ENCODE assay signal across 8 cellular contexts in genomic region chr6:157274116-157274470, GRCh38. TPM values are rescaled to one million over a fixed set of nuclear protein-coding genes. Genes with fewer than 3 reads are reported as not detected.
DNase-seq lines count a peak whose midpoint lies in the region; ATAC-seq and TF ChIP-seq lines count a peak whose summit lies in the region.

No MANE protein-coding gene starts in this region.

- H3K4me1 Mint-ChIP-seq in central memory CD8-positive, alpha-beta T cell, result peaks cover 14% of the 10 kb centered on the region
- H3K4me1 Mint-ChIP-seq in naive thymus-derived CD4-positive, alpha-beta T cell, result peaks cover 0 to 10% (median 7%) of the 10 kb centered on the region in 7 donors

- POLR2A ChIA-PET in BJ (lab: Charles Lee), result no interaction called here
- POLR2A ChIA-PET in naive thymus-derived CD4-positive, alpha-beta T cell (lab: Charles Lee), result interaction anchor here (0.7 to 2.6 kb wide), 17 partner anchors 28 to 1940 kb away, joined by 3 to 18 read pairs (median 4); partner anchors contain the start of gene TMEM242

- no peak for TF ChIP-seq CTCF in BJ (IDR thresholded peaks at IDR 0.05; ENCODE audit: insufficient read depth, low read depth, low read length)

- peaks cover 19% of the 10 kb centered on the region for H3K4me1 ChIP-seq in HUES6 (ENCODE audit: control insufficient read depth, insufficient read depth, low read length)
- peaks cover 6 to 7% of the 10 kb centered on the region in 2 donors for H3K4me1 ChIP-seq in naive thymus-derived CD4-positive, alpha-beta T cell (ENCODE audit: control insufficient read depth in 2 of 2, insufficient read depth in 2 of 2, low read length in 2 of 2)

- CTCF ChIA-PET in BJ (lab: Yijun Ruan, JAX), result interaction anchor here (1.0 to 2.5 kb wide), 7 partner anchors 10 to 76 kb away, joined by 3 to 15 read pairs (median 6); no protein-coding TSS in a partner anchor
- CTCF ChIA-PET in naive thymus-derived CD4-positive, alpha-beta T cell (lab: Charles Lee), result interaction anchor here (0.5 to 2.2 kb wide), 10 partner anchors 14 to 707 kb away, joined by 3 to 7 read pairs (median 4); no protein-coding TSS in a partner anchor

- peak overlapping the region; percentile 93 for H3K4me3 Mint-ChIP-seq in central memory CD8-positive, alpha-beta T cell
- peak overlapping the region; percentile 83 to 96 (median 92) for H3K4me3 Mint-ChIP-seq in naive thymus-derived CD4-positive, alpha-beta T cell

- peak overlapping the region; percentile 29 for H3K9ac ChIP-seq in HUES6 (ENCODE audit: low read length)

- H3K27me3 Mint-ChIP-seq in central memory CD8-positive, alpha-beta T cell, result no peaks in the 10 kb centered on the region
- H3K27me3 Mint-ChIP-seq in naive thymus-derived CD4-positive, alpha-beta T cell, result peaks cover 0 to 15% (median 0%) of the 10 kb centered on the region in 5 donors

- no peak overlapping the region for H3K27ac ChIP-seq in HUES6 (ENCODE audit: low read depth, low read length)
- peak overlapping the region; percentile 93 for H3K27ac ChIP-seq in naive thymus-derived CD4-positive, alpha-beta T cell (ENCODE audit: low read depth, low read length)

- H3K36me3 Mint-ChIP-seq in central memory CD8-positive, alpha-beta T cell (ENCODE audit: insufficient read depth), result peaks cover 12% of the 10 kb centered on the region
- H3K36me3 Mint-ChIP-seq in naive thymus-derived CD4-positive, alpha-beta T cell, result peaks cover 0 to 6% (median 0%) of the 10 kb centered on the region in 5 donors

- 0 out of 2 replicates have a peak, but pooled peaks cover 4% of the 10 kb centered on the region for H3K9me3 ChIP-seq in HUES6 (ENCODE audit: control insufficient read depth, insufficient read depth, low read depth, low read length)
- H3K9me3 ChIP-seq in naive thymus-derived CD4-positive, alpha-beta T cell (ENCODE audit: control insufficient read depth in 2 of 3, low read length in 3 of 3), result no peaks in the 10 kb centered on the region

- H3K4me3 ChIP-seq in BJ (ENCODE audit: low read depth, low read length) (peak overlapping the region; percentile 56), HUES6 (ENCODE audit: low read depth, low read length) (peak overlapping the region; percentile 75)
- H3K4me3 ChIP-seq in naive thymus-derived CD4-positive, alpha-beta T cell (ENCODE audit: low read length), result peak overlapping the region; percentile 80

- ATAC-seq in central memory CD8-positive, alpha-beta T cell (replicated peaks; ENCODE audit: extremely low read depth, poor library complexity, severe bottlenecking), result peak; percentile 21
- no peak for ATAC-seq in naive thymus-derived CD4-positive, alpha-beta T cell
- ATAC-seq in GM21825 (IDR thresholded peaks at IDR 0.05; ENCODE audit: unreplicated experiment), result no peak
- ATAC-seq in GM19455 (IDR thresholded peaks at IDR 0.05; ENCODE audit: unreplicated experiment), result no peak

- peak overlapping the region; percentile 96 for H3K27ac Mint-ChIP-seq in central memory CD8-positive, alpha-beta T cell (ENCODE audit: low read depth)
- peak overlapping the region; percentile 86 to 98 (median 91) for H3K27ac Mint-ChIP-seq in naive thymus-derived CD4-positive, alpha-beta T cell

- no peaks in the 10 kb centered on the region for H3K27me3 ChIP-seq in BJ (ENCODE audit: control insufficient read depth, insufficient read depth, low read length)
- H3K27me3 ChIP-seq in HUES6 (ENCODE audit: control insufficient read depth, insufficient read depth, low read length), result peaks cover 21% of the 10 kb centered on the region
- no peaks in the 10 kb centered on the region for H3K27me3 ChIP-seq in naive thymus-derived CD4-positive, alpha-beta T cell (ENCODE audit: control insufficient read depth in 2 of 2, insufficient read depth in 2 of 2, low read length in 2 of 2)

- DNase-seq in BJ (ENCODE audit: low read depth), result no peak
- DNase-seq in central memory CD8-positive, alpha-beta T cell (ENCODE audit: low spot score in 2 of 2), result no peak
- no peak for DNase-seq in naive thymus-derived CD4-positive, alpha-beta T cell
- DNase-seq in NCI-H1436 (lab: John Stamatoyannopoulos, UW), result no peak
- no peak for DNase-seq in HuH-7 (ENCODE audit: low spot score)

- H3K36me3 ChIP-seq in BJ (ENCODE audit: control insufficient read depth, insufficient read depth, low read length), result no peaks in the 10 kb centered on the region
- no peaks in the 10 kb centered on the region for H3K36me3 ChIP-seq in HUES6 (ENCODE audit: control insufficient read depth, insufficient read depth, low read length)
- H3K36me3 ChIP-seq in naive thymus-derived CD4-positive, alpha-beta T cell (ENCODE audit: control insufficient read depth in 2 of 3, insufficient read depth in 3 of 3, low read length in 3 of 3), result peaks cover 0 to 5% (median 0%) of the 10 kb centered on the region in 3 experiments

- H3K9me3 Mint-ChIP-seq in central memory CD8-positive, alpha-beta T cell, result peaks cover 11% of the 10 kb centered on the region
- H3K9me3 Mint-ChIP-seq in naive thymus-derived CD4-positive, alpha-beta T cell, result peaks cover 0 to 11% (median 2%) of the 10 kb centered on the region in 11 donors

- intact Hi-C loops in naive thymus-derived CD4-positive, alpha-beta T cell (cut with micrococcal nuclease), result loop anchor here (1.0 to 10.0 kb wide), 24 partner anchors 39 to 1960 kb away; partner anchors contain the start of genes ARID1B (in 2 of the 2), TFB1M (in 2 of the 2), ZDHHC14 (in 2 of the 2) and GTF2H5 (in 1 of the 2)

RNA-seq across cellular contexts. Expression of gene TMEM242, which starts 49.2 kb away (rescaled TPM):
- 4.4 and 6.2 TPM in 2 replicates for polyA plus RNA-seq in BJ (2011; rRNA removed)
- 1.1 and 1.9 TPM in 2 replicates for polyA minus RNA-seq in BJ (2011; rRNA and poly(A)+ RNA removed)
- 10 to 100 TPM; 11.6 to 15.6 (median 13.2) TPM for total RNA-seq in naive thymus-derived CD4-positive, alpha-beta T cell
- 10 to 100 TPM in 1 of 2 donors, 1 to 10 TPM in 1; 6.6 to 12.8 TPM for polyA plus RNA-seq in naive thymus-derived CD4-positive, alpha-beta T cell
